Comparison of ENCODE assay signal across 16 cellular contexts in the genomic region with DNA sequence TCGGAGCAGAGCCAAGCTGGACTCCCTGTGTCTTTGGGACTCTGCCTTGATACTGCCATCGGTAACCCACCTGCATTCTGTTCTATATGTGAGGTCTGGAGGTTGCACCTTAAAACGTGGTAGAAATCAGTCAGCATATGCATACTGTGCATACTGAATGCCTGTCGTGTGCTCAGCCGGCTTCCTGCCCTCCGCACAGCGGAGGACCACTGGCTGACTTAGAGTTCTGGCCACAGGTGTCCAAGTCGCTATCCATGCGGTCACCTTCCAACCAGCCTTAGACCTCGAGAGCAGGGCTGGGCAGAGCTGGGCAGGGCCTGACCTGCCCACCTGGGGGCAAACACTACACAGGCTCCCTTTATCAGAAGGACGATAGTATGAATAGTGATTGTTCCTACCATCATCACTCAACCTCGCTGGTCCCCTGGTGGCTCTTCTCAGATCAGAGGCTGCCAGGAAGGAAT. TPM values are rescaled to one million over a fixed set of nuclear protein-coding genes. Genes with fewer than 3 reads are reported as not detected.
DNase-seq lines count a peak whose midpoint lies in the region; ATAC-seq and TF ChIP-seq lines count a peak whose summit lies in the region.
"Had no signal": no experiment of that assay in that cellular context is flagged by ENCODE, and none has a peak within 500 bp of the region (broad histone marks: within the 10 kb centered on the region; RNA-seq: fewer than 3 reads in every experiment).

No MANE protein-coding gene starts in this region.

- peaks cover 20% of the 10 kb centered on the region for H3K36me3 ChIP-seq in CD4-positive, CD25-positive, alpha-beta regulatory T cell (ENCODE audit: control insufficient read depth, insufficient read depth, low read length)
- H3K36me3 ChIP-seq in KOPT-K1 (ENCODE audit: insufficient read depth, low read length): peaks cover 44% of the 10 kb centered on the region

- peak overlapping the region; percentile 76 for H3K4me3 ChIP-seq in CD4-positive, CD25-positive, alpha-beta regulatory T cell (ENCODE audit: low read depth, low read length)

- no peak for DNase-seq in CD4-positive, CD25-positive, alpha-beta regulatory T cell
- DNase-seq in neural crest cell (ENCODE audit: low read depth, low spot score) (no peak), omental fat pad (ENCODE audit: low spot score) (no peak), HK-2 (ENCODE audit: unreplicated experiment) (no peak), Kasumi-1 (lab: John Stamatoyannopoulos, UW) (no peak)
- no peak for DNase-seq in effector CD4-positive, alpha-beta T cell
- DNase-seq: AML-193; amniotic stem cell; cortex of kidney; NCI-H1048; NCI-H510A; stimulated activated CD4-positive, alpha-beta T cell treated with anti-CD3 and anti-CD28 coated beads, Interleukin-12 subunit alpha, Interleukin-12 subunit beta, amount 100 ng/mL, for 4 hours had no signal

- peak overlapping the region; percentile 89 to 99 (median 95) for H3K27ac Mint-ChIP-seq in CD4-positive, CD25-positive, alpha-beta regulatory T cell
- peak overlapping the region; percentile 97 for H3K27ac Mint-ChIP-seq in activated naive CD8-positive, alpha-beta T cell
- peak overlapping the region; percentile 19 for H3K27ac Mint-ChIP-seq in neural crest cell (ENCODE audit: unreplicated experiment)

- H3K4me1 Mint-ChIP-seq in CD4-positive, CD25-positive, alpha-beta regulatory T cell: peaks cover 15 to 89% (median 44%) of the 10 kb centered on the region in 4 donors
- H3K4me1 Mint-ChIP-seq in activated naive CD8-positive, alpha-beta T cell (ENCODE audit: low read depth): peaks cover 76% of the 10 kb centered on the region
- peaks cover 17% of the 10 kb centered on the region for H3K4me1 Mint-ChIP-seq in neural crest cell

- no peaks in the 10 kb centered on the region for H3K9me3 ChIP-seq in CD4-positive, CD25-positive, alpha-beta regulatory T cell (ENCODE audit: control insufficient read depth in 2 of 2, low read length in 2 of 2)
- H3K9me3 ChIP-seq in KOPT-K1 (ENCODE audit: insufficient read depth, low read length, poor library complexity, severe bottlenecking): no peaks in the 10 kb centered on the region

- peaks cover 93% of the 10 kb centered on the region for H3K4me1 ChIP-seq in CD4-positive, CD25-positive, alpha-beta regulatory T cell (ENCODE audit: control insufficient read depth, insufficient read depth, low read length, poor library complexity, severe bottlenecking)

- TF ChIP-seq CTCF in neural crest cell (conservative IDR thresholded peaks at IDR 0.05) (no peak), omental fat pad (IDR thresholded peaks at IDR 0.05) (no peak)

- no peaks in the 10 kb centered on the region for H3K27me3 ChIP-seq in CD4-positive, CD25-positive, alpha-beta regulatory T cell (ENCODE audit: control insufficient read depth, insufficient read depth, low read length)

- H3K4me3 Mint-ChIP-seq in CD4-positive, CD25-positive, alpha-beta regulatory T cell: peak overlapping the region; percentile 88 to 99 (median 96)
- H3K4me3 Mint-ChIP-seq in activated naive CD8-positive, alpha-beta T cell: peak overlapping the region; percentile 95
- H3K4me3 Mint-ChIP-seq in neural crest cell: no peak overlapping the region

- H3K27ac ChIP-seq in CD4-positive, CD25-positive, alpha-beta regulatory T cell (ENCODE audit: insufficient read depth, low read length, poor library complexity, severe bottlenecking): peak overlapping the region; percentile 87
- H3K27ac ChIP-seq in KOPT-K1 (ENCODE audit: low read depth, low read length, poor library complexity, severe bottlenecking): peak overlapping the region; percentile 96

- no peak for ATAC-seq in CD4-positive, CD25-positive, alpha-beta regulatory T cell (ENCODE audit: low read depth in 2 of 2)
- no peak for ATAC-seq in omental fat pad (ENCODE audit: low FRiP score)

- H3K27me3 Mint-ChIP-seq in CD4-positive, CD25-positive, alpha-beta regulatory T cell: peaks cover 6% of the 10 kb centered on the region
- no peaks in the 10 kb centered on the region for H3K27me3 Mint-ChIP-seq in activated naive CD8-positive, alpha-beta T cell
- H3K27me3 Mint-ChIP-seq in neural crest cell (ENCODE audit: low read depth): peaks cover 14% of the 10 kb centered on the region

- H3K36me3 Mint-ChIP-seq in CD4-positive, CD25-positive, alpha-beta regulatory T cell: peaks cover 23% of the 10 kb centered on the region
- no peaks in the 10 kb centered on the region for H3K36me3 Mint-ChIP-seq in activated naive CD8-positive, alpha-beta T cell
- H3K36me3 Mint-ChIP-seq in neural crest cell (ENCODE audit: low read depth): no peaks in the 10 kb centered on the region

- no peaks in the 10 kb centered on the region for H3K9me3 Mint-ChIP-seq in CD4-positive, CD25-positive, alpha-beta regulatory T cell
- H3K9me3 Mint-ChIP-seq in activated naive CD8-positive, alpha-beta T cell (ENCODE audit: low read depth): no peaks in the 10 kb centered on the region
- no peaks in the 10 kb centered on the region for H3K9me3 Mint-ChIP-seq in neural crest cell

RNA-seq across cellular contexts. Expression of a gene that starts 3.8 kb away (rescaled TPM):
- total RNA-seq in CD4-positive, CD25-positive, alpha-beta regulatory T cell: 312 TPM
- 100 to 1,000 TPM; 328 to 504 (median 378) TPM for polyA plus RNA-seq in CD4-positive, CD25-positive, alpha-beta regulatory T cell
- total RNA-seq in neural crest cell (0.66 and 1.8 TPM in 2 replicates), omental fat pad (1 to 10 TPM; 1.6 to 7.1 (median 3.4) TPM)
- total RNA-seq: osteocyte, RPMI7951 had no signal

RNA-seq across cellular contexts. Expression of a gene that starts 6.1 kb away (rescaled TPM):
- total RNA-seq in CD4-positive, CD25-positive, alpha-beta regulatory T cell: 160 TPM
- polyA plus RNA-seq in CD4-positive, CD25-positive, alpha-beta regulatory T cell: 100 to 1,000 TPM; 547 to 762 (median 622) TPM
- total RNA-seq in neural crest cell (222 and 223 TPM in 2 replicates), omental fat pad (100 to 1,000 TPM in 2 of 4 donors, 10 to 100 TPM in 2; 91.9 to 110 (median 97.6) TPM)

RNA-seq across cellular contexts. Expression of a gene that starts 7.7 kb away (rescaled TPM):
- 7.8 TPM for total RNA-seq in CD4-positive, CD25-positive, alpha-beta regulatory T cell
- 1 to 10 TPM in 2 of 4 donors, under 1 TPM in 2; 0.63 to 2.3 (median 1.1) TPM for polyA plus RNA-seq in CD4-positive, CD25-positive, alpha-beta regulatory T cell
- total RNA-seq in neural crest cell (0.07 and 0.12 TPM in 2 replicates), omental fat pad (10 to 100 TPM in 1 of 4 donors, 1 to 10 TPM in 2, under 1 TPM in 1; 0.47 to 42.6 (median 7.5) TPM)
- total RNA-seq: RPMI7951 had no signal

RNA-seq across cellular contexts. Expression of a gene that starts 15.9 kb away (rescaled TPM):
- 27.5 TPM for total RNA-seq in CD4-positive, CD25-positive, alpha-beta regulatory T cell
- 1 to 10 TPM; 3.5 to 6.7 (median 6.4) TPM for polyA plus RNA-seq in CD4-positive, CD25-positive, alpha-beta regulatory T cell
- 46.1 and 49.4 TPM in 2 replicates for total RNA-seq in neural crest cell
- total RNA-seq in omental fat pad: 10 to 100 TPM in 2 of 4 donors, 1 to 10 TPM in 2; 5.5 to 18.0 (median 10.4) TPM

RNA-seq across cellular contexts. Expression of a gene that starts 20.6 kb away (rescaled TPM):
- 66.0 TPM for total RNA-seq in CD4-positive, CD25-positive, alpha-beta regulatory T cell
- 10 to 100 TPM; 44.4 to 61.5 (median 50.3) TPM for polyA plus RNA-seq in CD4-positive, CD25-positive, alpha-beta regulatory T cell
- total RNA-seq in neural crest cell (48.4 and 55.0 TPM in 2 replicates), omental fat pad (10 to 100 TPM; 27.4 to 45.0 (median 30.7) TPM)

Comparison
In these comparisons a context has a peak if more than half of its experiments do, and no peak if none do; other contexts are left out.
1. H3K27ac Mint-ChIP-seq: peak in every context shown above with its lines; median percentile 97 in activated naive CD8-positive, alpha-beta T cell; 95 in CD4-positive, CD25-positive, alpha-beta regulatory T cell; 19 in neural crest cell.
2. RNA of a gene that starts 3.8 kb away (total RNA-seq): 312 TPM in CD4-positive, CD25-positive, alpha-beta regulatory T cell (single experiment); 1.6 to 7.1 TPM in omental fat pad and 0.66 to 1.8 TPM in neural crest cell; every median in the first group is over 10 times any median in the second.